ENCODE assay signal across 7 cellular contexts in genomic region chr18:7623681-7624080, GRCh38.
"Had no signal": no experiment of that assay in that cellular context is flagged by ENCODE, and none has a peak within 500 bp of the region (broad histone marks: within the 10 kb centered on the region; RNA-seq: fewer than 3 reads in every experiment).

No MANE protein-coding gene starts in this region.

- ATAC-seq: GM23338 had no signal

- H2AFZ ChIP-seq: GM23338 had no signal

- DNase-seq: H9, HCEC 1CT, IMR-90 had no signal

- FAIRE-seq: H1, H54, HTR-8/SVneo had no signal

- H3K4me3 ChIP-seq: GM23338 had no signal

- H3K4me2 ChIP-seq: GM23338 had no signal
